ENCODE assay signal across 6 cellular contexts in genomic region chr10:111590703-111591102, GRCh38.
"Had no signal": no experiment of that assay in that cellular context is flagged by ENCODE, and none has a peak within 500 bp of the region (broad histone marks: within the 10 kb centered on the region; RNA-seq: fewer than 3 reads in every experiment).

No MANE protein-coding gene starts in this region.

- DNase-seq: IMR-90, KBM-7, KG1 had no signal

- ATAC-seq: HepG2, K562 had no signal

- H3K4me3 ChIP-seq: K562 had no signal

- H3K27ac ChIP-seq: HL-60 had no signal
